In the genomic region with DNA sequence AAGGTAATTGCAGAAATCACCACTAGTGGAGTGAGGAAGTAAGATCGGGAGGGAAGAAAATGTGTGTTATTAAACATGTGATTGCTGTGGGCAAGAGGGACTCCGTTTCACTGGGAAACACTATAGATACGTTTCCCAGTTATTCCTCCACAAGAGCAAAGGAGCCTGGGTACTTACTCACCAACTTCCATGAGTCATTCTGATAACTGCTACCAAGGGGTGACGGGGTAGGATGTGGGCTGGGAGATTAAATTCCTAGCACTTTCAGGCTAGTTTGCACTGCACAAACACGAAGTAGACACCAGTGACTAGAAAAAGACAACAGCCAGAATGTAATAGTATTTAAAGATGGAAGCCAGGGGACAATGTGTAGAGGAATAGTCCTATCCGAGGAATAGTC, we compare ENCODE assay signal across 19 cellular contexts.
DNase-seq lines count a peak whose midpoint lies in the region; FAIRE-seq and TF ChIP-seq lines count a peak whose summit lies in the region.
"Had no signal": no experiment of that assay in that cellular context is flagged by ENCODE, and none has a peak within 500 bp of the region (broad histone marks: within the 10 kb centered on the region; RNA-seq: fewer than 3 reads in every experiment).

No MANE protein-coding gene starts in this region.

- POLR2A ChIA-PET in activated CD4-positive, alpha-beta T cell treated with anti-CD3 and anti-CD28 coated beads, Interleukin-2, amount 10 ng/mL, durations not matched to agents 7 days and 5 days (lab: Charles Lee) = no interaction called here

- H3K9me3 Mint-ChIP-seq in H9 = peaks cover 3 to 9% of the 10 kb centered on the region in 2 experiments; a peak in 4 of 5 replicates
- H3K9me3 Mint-ChIP-seq in activated CD4-positive, alpha-beta T cell treated with anti-CD3 and anti-CD28 coated beads, Interleukin-2, amount 10 ng/mL, durations not matched to agents 7 days and 5 days = peaks cover 43% of the 10 kb centered on the region

- H3K79me1 ChIP-seq in H9 (ENCODE audit: insufficient read depth, low read depth, low read length, poor library complexity, severe bottlenecking) = no peaks in the 10 kb centered on the region

- H4K8ac ChIP-seq in H9 (replicated peaks; ENCODE audit: insufficient read length, low read depth, low read length) = no peak overlapping the region

- no CpG with 5 or more reads among the region's 6 CpGs for WGBS in H9 (ENCODE audit: extremely low coverage, insufficient read length, low lambda C conversion rate)

- no peak overlapping the region for H2BK12ac ChIP-seq in H9 (ENCODE audit: insufficient read length, low read depth, low read length)

- no peak for TF ChIP-seq CTCF in epithelial cell of esophagus (IDR thresholded peaks at IDR 0.05; ENCODE audit: insufficient read depth, low read depth, low read length, missing control alignments)
- TF ChIP-seq CTCF in retinal pigment epithelial cell (conservative IDR thresholded peaks at IDR 0.05; ENCODE audit: low read depth, low read length) = no peak
- no peak for TF ChIP-seq CTCF in H9 (conservative IDR thresholded peaks at IDR 0.05)

- no peak overlapping the region for H3K4me3 Mint-ChIP-seq in H9
- H3K4me3 Mint-ChIP-seq in activated CD4-positive, alpha-beta T cell treated with anti-CD3 and anti-CD28 coated beads, Interleukin-2, amount 10 ng/mL, durations not matched to agents 7 days and 5 days = no peak overlapping the region
- H3K4me3 Mint-ChIP-seq: activated naive CD4-positive, alpha-beta T cell treated with anti-CD3 and anti-CD28 coated beads, Interleukin-2, amount 10 ng/mL, durations not matched to agents 7 days and 5 days; natural killer cell treated with Interleukin-12 subunit alpha and Interleukin-12 subunit beta and Interleukin-15 and Interleukin-18, amount 100 ng/mL, for 72 hours; T-helper 1 cell treated with Interleukin-12 subunit alpha and Interleukin-12 subunit beta and Interleukin-4 antibody, amounts not matched to agents 30 μg/mL and 1 μg/mL, for 36 hours had no signal

- H3K27ac Mint-ChIP-seq in H9 = no peak overlapping the region
- no peak overlapping the region for H3K27ac Mint-ChIP-seq in activated CD4-positive, alpha-beta T cell treated with anti-CD3 and anti-CD28 coated beads, Interleukin-2, amount 10 ng/mL, durations not matched to agents 7 days and 5 days
- H3K27ac Mint-ChIP-seq: natural killer cell treated with Interleukin-12 subunit alpha and Interleukin-12 subunit beta and Interleukin-15 and Interleukin-18, amount 100 ng/mL, for 72 hours; T-helper 1 cell treated with Interleukin-12 subunit alpha and Interleukin-12 subunit beta and Interleukin-4 antibody, amounts not matched to agents 30 μg/mL and 1 μg/mL, for 36 hours had no signal

- H3T11ph ChIP-seq in H9 (ENCODE audit: low read length) = no peak overlapping the region

- no peaks in the 10 kb centered on the region for H3K9me3 ChIP-seq in H9 (ENCODE audit: control insufficient read depth, low read depth, low read length)

- H2AK5ac ChIP-seq in H9 (ENCODE audit: insufficient read length, low read length) = no peak overlapping the region

- no peak overlapping the region for H4K5ac ChIP-seq in H9 (ENCODE audit: insufficient read length, low read depth, low read length)

- no peak overlapping the region for H2BK120ac ChIP-seq in H9 (ENCODE audit: low read depth, low read length, poor library complexity, severe bottlenecking)

- no peak overlapping the region for H3K23ac ChIP-seq in H9 (ENCODE audit: insufficient read length, low read depth, low read length)

- H3K4me2 ChIP-seq in H9 (ENCODE audit: insufficient read depth, insufficient read length, low read length) = no peak overlapping the region
- H3K4me2 ChIP-seq: BLaER1 treated with 17β-estradiol and CSF1 and Interleukin-3, amounts not matched to agents 10 nM and 100 nM had no signal

- no peak overlapping the region for H4K91ac ChIP-seq in H9 (ENCODE audit: insufficient read length, low read depth, low read length)

- H4K20me1 ChIP-seq in H9 (ENCODE audit: control insufficient read depth, insufficient read depth, insufficient read length) = peaks cover 2% of the 10 kb centered on the region
- H4K20me1 ChIP-seq: BLaER1 treated with 17β-estradiol and CSF1 and Interleukin-3, amounts not matched to agents 10 nM and 100 nM had no signal

- H3K4me3 ChIP-seq in epithelial cell of esophagus (ENCODE audit: low read length) = no peak overlapping the region
- no peak overlapping the region for H3K4me3 ChIP-seq in retinal pigment epithelial cell (ENCODE audit: low read length)
- H3K4me3 ChIP-seq: BLaER1 treated with 17β-estradiol and CSF1 and Interleukin-3, amounts not matched to agents 10 nM and 100 nM had no signal

- H3K27me3 Mint-ChIP-seq in H9 (ENCODE audit: low read depth) = peaks cover 1% of the 10 kb centered on the region; the same call in 1 of the 2 replicates
- H3K27me3 Mint-ChIP-seq in activated CD4-positive, alpha-beta T cell treated with anti-CD3 and anti-CD28 coated beads, Interleukin-2, amount 10 ng/mL, durations not matched to agents 7 days and 5 days = no peaks in the 10 kb centered on the region
- H3K27me3 Mint-ChIP-seq: activated naive CD4-positive, alpha-beta T cell treated with anti-CD3 and anti-CD28 coated beads, Interleukin-2, amount 10 ng/mL, durations not matched to agents 7 days and 5 days had no signal

- H3K36me3 Mint-ChIP-seq in H9 (ENCODE audit: insufficient read depth in 1 of 3, low read depth in 3 of 3) = no peaks in the 10 kb centered on the region; a peak in 3 of 7 replicates
- peaks cover 67% of the 10 kb centered on the region for H3K36me3 Mint-ChIP-seq in activated CD4-positive, alpha-beta T cell treated with anti-CD3 and anti-CD28 coated beads, Interleukin-2, amount 10 ng/mL, durations not matched to agents 7 days and 5 days (ENCODE audit: low read depth)
- H3K36me3 Mint-ChIP-seq: natural killer cell treated with Interleukin-12 subunit alpha and Interleukin-12 subunit beta and Interleukin-15 and Interleukin-18, amount 100 ng/mL, for 72 hours had no signal

- CTCF ChIA-PET in activated CD4-positive, alpha-beta T cell treated with anti-CD3 and anti-CD28 coated beads, Interleukin-2, amount 10 ng/mL, durations not matched to agents 7 days and 5 days (lab: Charles Lee) = no interaction called here

- H3K4ac ChIP-seq in H9 (ENCODE audit: low read depth, low read length) = no peak overlapping the region

- FAIRE-seq in RCC 7860 (lab: Jason Lieb, UNC) = peak; percentile 79
- FAIRE-seq: HepG2 had no signal

- H3K4me1 ChIP-seq in H9 (ENCODE audit: insufficient read depth, low read length) = no peaks in the 10 kb centered on the region

- peak; percentile 36 for DNase-seq in HCEC 1CT
- peak; percentile 75 for DNase-seq in RCC 7860 (ENCODE audit: low spot score)
- peak; percentile 51 for DNase-seq in epithelial cell of esophagus (ENCODE audit: low read depth)
- peak; percentile 68 for DNase-seq in retinal pigment epithelial cell (ENCODE audit: low read depth)
- DNase-seq in H9 = no peak
- no peak for DNase-seq in activated CD4-positive, alpha-beta T cell treated with anti-CD3 and anti-CD28 coated beads for 4 hours
- DNase-seq in activated CD4-positive, alpha-beta T cell treated with anti-CD3 and anti-CD28 coated beads, Interleukin-2, amount 10 ng/mL, durations not matched to agents 7 days and 5 days = no peak
- DNase-seq: activated CD4-positive, CD25-positive, alpha-beta regulatory T cell treated with anti-CD3 and anti-CD28 coated beads, Interleukin-2, amount 50 U/mL, for 72 hours; activated naive CD4-positive, alpha-beta T cell treated with anti-CD3 and anti-CD28 coated beads, Interleukin-2, amount 10 ng/mL, durations not matched to agents 7 days and 5 days; central memory CD4-positive, alpha-beta T cell; DMS53; effector memory CD4-positive, alpha-beta T cell; foreskin fibroblast; NCI-H1048; NCI-H2171 treated with DMSO at 0.1 percent for 48 hours had no signal

- H2BK15ac ChIP-seq in H9 (ENCODE audit: low read depth, low read length) = no peak overlapping the region

- no peak overlapping the region for H3K18ac ChIP-seq in H9 (ENCODE audit: insufficient read length, low read depth, low read length)

- no peak overlapping the region for H3K14ac ChIP-seq in H9 (ENCODE audit: insufficient read depth, low read length)

- H3K56ac ChIP-seq in H9 (ENCODE audit: insufficient read length, low read depth, low read length) = no peak overlapping the region

- H2BK20ac ChIP-seq in H9 (ENCODE audit: low read depth, low read length, poor library complexity, severe bottlenecking) = no peak overlapping the region

- H3K9ac ChIP-seq in H9 (ENCODE audit: extremely low read depth, insufficient read length, low read length) = no peak overlapping the region
- H3K9ac ChIP-seq: BLaER1 treated with 17β-estradiol and CSF1 and Interleukin-3, amounts not matched to agents 10 nM and 100 nM had no signal

- no peak overlapping the region for H2AFZ ChIP-seq in H9 (ENCODE audit: low read length)

- H3K27ac ChIP-seq in H9 (ENCODE audit: insufficient read length, low read depth, low read length) = no peak overlapping the region
- H3K27ac ChIP-seq: BLaER1 treated with 17β-estradiol and CSF1 and Interleukin-3, amounts not matched to agents 10 nM and 100 nM had no signal

- no peaks in the 10 kb centered on the region for H3K79me2 ChIP-seq in H9 (ENCODE audit: insufficient read depth, low read length)

- no peak overlapping the region for H2BK5ac ChIP-seq in H9 (ENCODE audit: insufficient read length, low read length)

- peaks cover 2 to 3% of the 10 kb centered on the region in 2 experiments; a peak in 1 of 4 replicates for H3K4me1 Mint-ChIP-seq in H9
- peaks cover 25% of the 10 kb centered on the region for H3K4me1 Mint-ChIP-seq in activated CD4-positive, alpha-beta T cell treated with anti-CD3 and anti-CD28 coated beads, Interleukin-2, amount 10 ng/mL, durations not matched to agents 7 days and 5 days

- H3K23me2 ChIP-seq in H9 (ENCODE audit: insufficient read length, low read depth, low read length, poor library complexity, severe bottlenecking) = no peaks in the 10 kb centered on the region

- H3K27me3 ChIP-seq in H9 (ENCODE audit: insufficient read depth, low read length) = no peaks in the 10 kb centered on the region
- H3K27me3 ChIP-seq: BLaER1 treated with 17β-estradiol and CSF1 and Interleukin-3, amounts not matched to agents 10 nM and 100 nM had no signal

Comparison
In these comparisons a context has a peak if more than half of its experiments do, and no peak if none do; other contexts are left out.
1. DNase-seq: peak in HCEC 1CT (single experiment), RCC 7860 (single experiment), epithelial cell of esophagus (single experiment) and retinal pigment epithelial cell (single experiment); none in H9 (single experiment), activated CD4-positive, alpha-beta T cell treated with anti-CD3 and anti-CD28 coated beads for 4 hours (0 of 2) and activated CD4-positive, alpha-beta T cell treated with anti-CD3 and anti-CD28 coated beads, Interleukin-2, amount 10 ng/mL, durations not matched to agents 7 days and 5 days (single experiment).